In genomic region chr9:109307380-109308240, GRCh38 we compare ENCODE assay signal across 1 cellular context.
TF ChIP-seq lines count a peak whose summit lies in the region.

No MANE protein-coding gene starts in this region.

TF ChIP-seq in HepG2, 621 proteins besides CTCF, POLR2A, EP300 and RAD21 (continued from another document and continues in another):
- peak; percentile 38; the same call in 1 of the 2 replicates for TF ChIP-seq PRDM15 (CRISPR knock-in tag; IDR thresholded peaks at IDR 0.05)
- 0 out of 2 replicates have a peak, but pooled peaks have one; percentile 27 for TF ChIP-seq POLR2G (IDR thresholded peaks at IDR 0.05; ENCODE audit: low read depth, low read length)
- TF ChIP-seq ATRX (CRISPR knock-in tag; IDR thresholded peaks at IDR 0.05; ENCODE audit: borderline replicate concordance): no peak
- TF ChIP-seq HNRNPL (IDR thresholded peaks at IDR 0.05; ENCODE audit: low read depth, low read length): peak; percentile 74
- TF ChIP-seq KDM6A (CRISPR knock-in tag; IDR thresholded peaks at IDR 0.05; ENCODE audit: low read depth): peak; percentile 88
- TF ChIP-seq ATF2 (CRISPR knock-in tag; IDR thresholded peaks at IDR 0.05): peak; percentile 69
- TF ChIP-seq ZNF672 (CRISPR knock-in tag; IDR thresholded peaks at IDR 0.05): no peak
- no peak for TF ChIP-seq ZNF549 (CRISPR knock-in tag; IDR thresholded peaks at IDR 0.05)
- TF ChIP-seq TAF1 (CRISPR knock-in tag; IDR thresholded peaks at IDR 0.05): no peak
- peak; percentile 36; the same call in 1 of the 2 replicates for TF ChIP-seq ZNF350 (CRISPR knock-in tag; IDR thresholded peaks at IDR 0.05; ENCODE audit: borderline replicate concordance, low read depth)
- TF ChIP-seq ZNF800 (CRISPR knock-in tag; IDR thresholded peaks at IDR 0.05): no peak
- TF ChIP-seq TRAFD1 (CRISPR knock-in tag; IDR thresholded peaks at IDR 0.05; ENCODE audit: borderline replicate concordance): no peak
- no peak; the same call in 1 of the 2 replicates for TF ChIP-seq MIER3 (CRISPR knock-in tag; IDR thresholded peaks at IDR 0.05; ENCODE audit: borderline replicate concordance)
- peak; percentile 83 for TF ChIP-seq IKZF5 (CRISPR knock-in tag; IDR thresholded peaks at IDR 0.05)
- TF ChIP-seq ZNF362 (CRISPR knock-in tag; IDR thresholded peaks at IDR 0.05; ENCODE audit: borderline replicate concordance): peak; percentile 21; the same call in 1 of the 2 replicates
- 0 out of 2 replicates have a peak, but pooled peaks have one; percentile 35 for TF ChIP-seq ZNF572 (CRISPR knock-in tag; IDR thresholded peaks at IDR 0.05)
- TF ChIP-seq ZNF598 (CRISPR knock-in tag; IDR thresholded peaks at IDR 0.05; ENCODE audit: borderline replicate concordance): no peak; the same call in 1 of the 2 replicates
- no peak for TF ChIP-seq KMT2B (CRISPR knock-in tag; IDR thresholded peaks at IDR 0.05)
- TF ChIP-seq TEAD3 (CRISPR knock-in tag; optimal IDR thresholded peaks at IDR 0.05; ENCODE audit: borderline replicate concordance): peak; percentile 86
- TF ChIP-seq NR2F6 (IDR thresholded peaks at IDR 0.05): peak; percentile 31; the same call in 1 of the 2 replicates
- peak; percentile 75 for TF ChIP-seq NR2F6 (CRISPR knock-in tag; IDR thresholded peaks at IDR 0.05)
- TF ChIP-seq ZNF609 (CRISPR knock-in tag; IDR thresholded peaks at IDR 0.05; ENCODE audit: borderline replicate concordance): peak; percentile 80; the same call in 1 of the 2 replicates
- no peak for TF ChIP-seq FOXO4 (CRISPR knock-in tag; conservative IDR thresholded peaks at IDR 0.05)
- no peak for TF ChIP-seq ZBTB38 (CRISPR knock-in tag; IDR thresholded peaks at IDR 0.05)
- no peak for TF ChIP-seq SRSF4 (IDR thresholded peaks at IDR 0.05; ENCODE audit: low read depth, low read length, poor library complexity, severe bottlenecking)
- TF ChIP-seq ISL2 (CRISPR knock-in tag; IDR thresholded peaks at IDR 0.05): peak; percentile 76
- TF ChIP-seq ZHX1 (CRISPR knock-in tag; IDR thresholded peaks at IDR 0.05; ENCODE audit: low read depth): no peak
- TF ChIP-seq ZBTB7A (CRISPR knock-in tag; IDR thresholded peaks at IDR 0.05): peak; percentile 41; the same call in 1 of the 2 replicates
- TF ChIP-seq TARDBP (CRISPR knock-in tag; IDR thresholded peaks at IDR 0.05): peak; percentile 55
- TF ChIP-seq ZNF788 (CRISPR knock-in tag; IDR thresholded peaks at IDR 0.05; ENCODE audit: borderline replicate concordance): peak; percentile 81; the same call in 1 of the 2 replicates
- no peak for TF ChIP-seq ZNF274 (CRISPR knock-in tag; IDR thresholded peaks at IDR 0.05)
- no peak for TF ChIP-seq ZNF383 (CRISPR knock-in tag; IDR thresholded peaks at IDR 0.05; ENCODE audit: borderline replicate concordance)
- peak; percentile 59; the same call in 1 of the 2 replicates for TF ChIP-seq ZSCAN9 (CRISPR knock-in tag; IDR thresholded peaks at IDR 0.05; ENCODE audit: borderline replicate concordance)
- peak; percentile 90 for TF ChIP-seq HIC2 (CRISPR knock-in tag; IDR thresholded peaks at IDR 0.05; ENCODE audit: low read depth)
